ENCODE assay signal across 32 cellular contexts in the genomic region with DNA sequence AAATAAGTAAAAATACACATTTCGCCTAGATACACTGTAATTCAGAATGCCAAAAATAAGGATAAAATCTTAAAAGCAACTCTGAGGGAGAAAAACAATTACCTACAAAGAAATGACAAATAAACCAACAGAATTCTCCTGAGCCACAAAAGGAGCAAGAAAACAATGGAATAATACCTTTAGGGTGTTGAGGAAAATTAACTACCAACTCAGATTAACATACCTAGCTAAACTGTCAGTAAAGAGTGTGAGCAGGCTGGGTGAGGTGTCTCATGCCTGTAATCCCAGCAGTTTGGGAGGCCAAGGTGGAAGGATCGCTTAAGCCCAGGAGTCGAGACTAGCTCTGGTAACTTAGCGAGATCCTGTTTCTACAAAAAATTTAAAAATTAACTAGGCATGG.
"Had no signal": no experiment of that assay in that cellular context is flagged by ENCODE, and none has a peak within 500 bp of the region (broad histone marks: within the 10 kb centered on the region; RNA-seq: fewer than 3 reads in every experiment).

No MANE protein-coding gene starts in this region.

- H3K4me1 ChIP-seq: adrenal gland, ascending aorta, body of pancreas, breast epithelium had no signal

- H3K27me3 ChIP-seq: adrenal gland, ascending aorta, body of pancreas, brain microvascular endothelial cell, breast epithelium, cardiac muscle cell had no signal

- FAIRE-seq: astrocyte, bronchial epithelial cell had no signal

- H3K4me3 ChIP-seq: adrenal gland, ascending aorta, body of pancreas, breast epithelium, cardiac muscle cell had no signal

- DNase-seq: activated effector memory CD4-positive, alpha-beta T cell treated with anti-CD3 and anti-CD28 coated beads, Interleukin-2, amount 50 U/mL, for 16 hours; activated effector memory CD4-positive, alpha-beta T cell treated with Interleukin-2 at 50 U/mL for 16 hours; activated gamma-delta T cell; activated gamma-delta T cell treated with Interleukin-2 at 50 U/mL for 16 hours; activated naive CD4-positive, alpha-beta T cell; activated naive CD4-positive, alpha-beta T cell treated with anti-CD3 and anti-CD28 coated beads for 36 hours; activated naive CD4-positive, alpha-beta T cell treated with anti-CD3 and anti-CD28 coated beads, Interleukin-2, amount 10 ng/mL, durations not matched to agents 7 days and 5 days; activated naive CD4-positive, alpha-beta T cell treated with anti-CD3 and anti-CD28 coated beads, Interleukin-2, amount 50 U/mL, for 16 hours; activated naive CD4-positive, alpha-beta T cell treated with Interleukin-2 at 50 U/mL for 16 hours; activated naive CD8-positive, alpha-beta T cell treated with anti-CD3 and anti-CD28 coated beads for 36 hours; activated naive CD8-positive, alpha-beta T cell treated with anti-CD3 and anti-CD28 coated beads, Interleukin-2, amount 10 ng/mL, durations not matched to agents 7 days and 5 days; activated naive CD8-positive, alpha-beta T cell treated with anti-CD3 and anti-CD28 coated beads, Interleukin-2, amount 50 U/mL, for 24 hours; activated T-cell treated with anti-CD3 and anti-CD28 coated beads, Interleukin-2, amount 50 U/mL, for 1 hour; activated T-cell treated with anti-CD3 and anti-CD28 coated beads, Interleukin-2, amount 50 U/mL, for 24 hours; activated T-cell treated with anti-CD3 and anti-CD28 coated beads, Interleukin-2, amount 50 U/mL, for 4 hours; activated T-cell treated with anti-CD3 and anti-CD28 coated beads, Interleukin-2, amount 50 U/mL, for 48 hours; activated T-cell treated with anti-CD3 and anti-CD28 coated beads, Interleukin-2, amount 50 U/mL, for 72 hours; adrenal gland; amniotic stem cell; amygdala; anterior cingulate cortex; body of pancreas; brain microvascular endothelial cell; central memory CD4-positive, alpha-beta T cell; cerebellar nuclear complex had no signal

- H3K9me3 ChIP-seq: adrenal gland, ascending aorta, body of pancreas, breast epithelium had no signal

- H3K27ac ChIP-seq: adrenal gland, ascending aorta, body of pancreas, brain microvascular endothelial cell, breast epithelium, cardiac muscle cell had no signal

- ATAC-seq: activated naive CD4-positive, alpha-beta T cell treated with anti-CD3 and anti-CD28 coated beads, Interleukin-2, amount 50 U/mL, for 72 hours; activated naive CD8-positive, alpha-beta T cell treated with anti-CD3 and anti-CD28 coated beads, Interleukin-2, amount 50 U/mL, for 24 hours; activated T-cell treated with anti-CD3 and anti-CD28 coated beads, Interleukin-2, amount 50 U/mL, for 4 hours; activated T-cell treated with anti-CD3 and anti-CD28 coated beads, Interleukin-2, amount 50 U/mL, for 72 hours; activated T-helper 17 cell treated with anti-CD3 and anti-CD28 coated beads, Interleukin-2, amount 50 U/mL, for 72 hours; body of pancreas had no signal

- H3K36me3 ChIP-seq: adrenal gland, ascending aorta, brain microvascular endothelial cell, breast epithelium, cardiac muscle cell had no signal
